ENCODE assay signal across 8 cellular contexts in genomic region chr6:18997375-18997826, GRCh38.
DNase-seq lines count a peak whose midpoint lies in the region; ATAC-seq, FAIRE-seq and TF ChIP-seq lines count a peak whose summit lies in the region.

No MANE protein-coding gene starts in this region.

- H3K9me3 ChIP-seq in endodermal cell (ENCODE audit: control insufficient read depth, low read length) (peaks cover 4% of the 10 kb centered on the region), pancreas (no peaks in the 10 kb centered on the region)

- H3K4me3 Mint-ChIP-seq in endodermal cell: no peak overlapping the region
- H3K4me3 Mint-ChIP-seq in stimulated activated naive CD8-positive, alpha-beta T cell treated with anti-CD3 and anti-CD28 coated beads, Interleukin-15, amount 100 ng/mL, for 72 hours: no peak overlapping the region

- no peaks in the 10 kb centered on the region for H3K27me3 Mint-ChIP-seq in endodermal cell (ENCODE audit: insufficient read depth)
- no peaks in the 10 kb centered on the region for H3K27me3 Mint-ChIP-seq in stimulated activated naive CD8-positive, alpha-beta T cell treated with anti-CD3 and anti-CD28 coated beads, Interleukin-15, amount 100 ng/mL, for 72 hours

- H3K27ac ChIP-seq in endodermal cell (ENCODE audit: low read depth, low read length) (no peak overlapping the region), pancreas (no peak overlapping the region)

- H3K36me3 ChIP-seq in endodermal cell (ENCODE audit: control insufficient read depth, insufficient read depth, low read length) (no peaks in the 10 kb centered on the region), pancreas (no peaks in the 10 kb centered on the region)

- ATAC-seq in HG03139 (IDR thresholded peaks at IDR 0.05; ENCODE audit: unreplicated experiment) (peak; percentile 81), pancreas (peak; percentile 82 to 100 (median 95))
- ATAC-seq in stimulated activated naive CD8-positive, alpha-beta T cell treated with anti-CD3 and anti-CD28 coated beads, Interleukin-15, amount 100 ng/mL, for 72 hours: no peak

- intact Hi-C loops in pancreas (cut with DNase I): no loop called here

- no peaks in the 10 kb centered on the region for H3K27me3 ChIP-seq in endodermal cell (ENCODE audit: control insufficient read depth, insufficient read depth, low read length, poor library complexity, severe bottlenecking)
- no peaks in the 10 kb centered on the region for H3K27me3 ChIP-seq in pancreas

- peaks cover 6% of the 10 kb centered on the region for H3K4me1 Mint-ChIP-seq in endodermal cell
- no peaks in the 10 kb centered on the region for H3K4me1 Mint-ChIP-seq in stimulated activated naive CD8-positive, alpha-beta T cell treated with anti-CD3 and anti-CD28 coated beads, Interleukin-15, amount 100 ng/mL, for 72 hours

- peaks cover 6% of the 10 kb centered on the region for H3K9me3 Mint-ChIP-seq in endodermal cell
- peaks cover 0 to 22% of the 10 kb centered on the region in 2 donors for H3K9me3 Mint-ChIP-seq in stimulated activated naive CD8-positive, alpha-beta T cell treated with anti-CD3 and anti-CD28 coated beads, Interleukin-15, amount 100 ng/mL, for 72 hours

- H3K4me1 ChIP-seq in endodermal cell (ENCODE audit: control insufficient read depth, insufficient read depth, low read length): peaks cover 4% of the 10 kb centered on the region
- no peaks in the 10 kb centered on the region for H3K4me1 ChIP-seq in pancreas

- H3K9ac ChIP-seq in endodermal cell (ENCODE audit: extremely low read depth, low read length, poor library complexity, severe bottlenecking): no peak overlapping the region

- FAIRE-seq in pancreas (lab: Jason Lieb, UNC): no peak

- H3K4me3 ChIP-seq in endodermal cell (ENCODE audit: low read length): no peak overlapping the region
- no peak overlapping the region for H3K4me3 ChIP-seq in pancreas

- no peak overlapping the region for H3K27ac Mint-ChIP-seq in endodermal cell
- no peak overlapping the region for H3K27ac Mint-ChIP-seq in stimulated activated naive CD8-positive, alpha-beta T cell treated with anti-CD3 and anti-CD28 coated beads, Interleukin-15, amount 100 ng/mL, for 72 hours

- no peaks in the 10 kb centered on the region for H3K36me3 Mint-ChIP-seq in endodermal cell (ENCODE audit: low read depth)

- DNase-seq in DMS 273 (lab: John Stamatoyannopoulos, UW; ENCODE audit: unreplicated experiment) (peak; percentile 62), GM19240 (ENCODE audit: insufficient read length, low spot score) (peak; percentile 4), NCI-H82 (lab: John Stamatoyannopoulos, UW) (peak; percentile 78), endodermal cell (peak; percentile 69), pancreas (peak in 2 of 6 donors; percentile 16 to 26)
- DNase-seq in stimulated activated naive CD8-positive, alpha-beta T cell treated with anti-CD3 and anti-CD28 coated beads, Interleukin-15, amount 100 ng/mL, for 72 hours: no peak
- DNase-seq in effector CD4-positive, alpha-beta T cell: no peak

- TF ChIP-seq CTCF in endodermal cell (conservative IDR thresholded peaks at IDR 0.05) (peak; percentile 88), pancreas (IDR thresholded peaks at IDR 0.05) (peak; percentile 46 to 58 (median 54))

- 26 to 31% methylated on average over 2 of the region's 2 CpGs for WGBS in endodermal cell (ENCODE audit: insufficient coverage in 1 of 2, insufficient read length in 1 of 2), 2 experiments
- WGBS in pancreas, 2 donors: 15 to 22% methylated on average over 2 of the region's 2 CpGs

Comparison
In these comparisons a context has a peak if more than half of its experiments do, and no peak if none do; other contexts are left out.
1. DNase-seq: peak in DMS 273 (single experiment), GM19240 (single experiment), NCI-H82 (single experiment) and endodermal cell (single experiment); none in stimulated activated naive CD8-positive, alpha-beta T cell treated with anti-CD3 and anti-CD28 coated beads, Interleukin-15, amount 100 ng/mL, for 72 hours (0 of 2) and effector CD4-positive, alpha-beta T cell (single experiment).